In genomic region chr20:34525709-34526416, GRCh38 we compare ENCODE assay signal across 1 cellular context.
A peak's percentile ranks its signal among the peaks of the same experiment; 100 is the strongest.
TF ChIP-seq lines count a peak whose summit lies in the region.

No MANE protein-coding gene starts in this region.

TF ChIP-seq in HEK293, 187 proteins besides CTCF, POLR2A, EP300 and RAD21 (continued from another document):
- TF ChIP-seq SCRT2 (tag by site-specific recombination; IDR thresholded peaks at IDR 0.05) (peak; percentile 45; the same call in 1 of the 2 replicates), SP2 (tag by site-specific recombination; IDR thresholded peaks at IDR 0.05) (peak; percentile 19; the same call in 1 of the 2 replicates), ZNF175 (tag by site-specific recombination; IDR thresholded peaks at IDR 0.05) (no peak), ZNF514 (tag by site-specific recombination; IDR thresholded peaks at IDR 0.05) (no peak), ZBTB49 (tag by site-specific recombination; IDR thresholded peaks at IDR 0.05; ENCODE audit: low read depth) (no peak), SP7 (tag by site-specific recombination; IDR thresholded peaks at IDR 0.05) (peak; percentile 81), GLIS1 (tag by site-specific recombination; IDR thresholded peaks at IDR 0.05) (peak; percentile 70; the same call in 1 of the 2 replicates), ZXDB (tag by site-specific recombination; IDR thresholded peaks at IDR 0.05) (0 out of 2 replicates have a peak, but pooled peaks have one; percentile 32), ZNF518A (tag by site-specific recombination; conservative IDR thresholded peaks at IDR 0.05; ENCODE audit: low read depth) (no peak), OSR2 (tag by site-specific recombination; IDR thresholded peaks at IDR 0.05) (0 out of 2 replicates have a peak, but pooled peaks have one; percentile 13), FEZF1 (tag by site-specific recombination; IDR thresholded peaks at IDR 0.05) (no peak), MZF1 (tag by site-specific recombination; IDR thresholded peaks at IDR 0.05; ENCODE audit: borderline replicate concordance) (peak; percentile 33; the same call in 1 of the 2 replicates), ZNF433 (tag by site-specific recombination; IDR thresholded peaks at IDR 0.05; ENCODE audit: low read depth) (no peak)
